In the genomic region with DNA sequence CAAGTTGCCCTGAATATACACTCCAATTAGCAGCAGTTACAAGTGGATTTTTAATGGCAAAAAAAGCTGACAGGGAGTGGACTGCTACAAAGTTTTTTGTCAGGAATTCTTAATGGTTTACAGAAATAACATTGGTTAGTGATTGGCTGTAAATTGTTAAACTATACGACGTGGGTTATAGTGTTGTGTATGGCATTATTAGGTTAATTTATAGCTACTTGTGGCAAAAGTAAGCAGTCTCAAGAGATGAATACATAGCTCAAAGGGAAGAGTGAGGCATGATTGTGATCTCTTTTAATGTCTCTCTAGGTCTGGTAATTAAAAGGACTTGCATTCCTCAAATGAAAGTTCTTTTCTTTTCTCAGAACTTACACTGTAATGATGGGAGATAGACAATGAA, we compare ENCODE assay signal across 20 cellular contexts.
DNase-seq lines count a peak whose midpoint lies in the region; FAIRE-seq and TF ChIP-seq lines count a peak whose summit lies in the region.
"Had no signal": no experiment of that assay in that cellular context is flagged by ENCODE, and none has a peak within 500 bp of the region (broad histone marks: within the 10 kb centered on the region; RNA-seq: fewer than 3 reads in every experiment).

No MANE protein-coding gene starts in this region.

- H3K27me3 ChIP-seq in A673 (replicated peaks; ENCODE audit: insufficient read depth, low read depth, low read length, poor library complexity): no peaks in the 10 kb centered on the region

- TF ChIP-seq CTCF in A673 (conservative IDR thresholded peaks at IDR 0.05; ENCODE audit: low read depth, low read length) (no peak), neural crest cell (conservative IDR thresholded peaks at IDR 0.05) (no peak)

- H3K36me3 ChIP-seq in A673 (ENCODE audit: insufficient read depth, low read length, poor library complexity, severe bottlenecking): no peaks in the 10 kb centered on the region
- H3K36me3 ChIP-seq: HAP-1 had no signal

- no TSS peak for BruUV-seq in A673 (replicated peaks; lab: Mats Ljungman, UMichigan)

- intact Hi-C loops in A673 (cut with micrococcal nuclease; ENCODE audit: unreplicated experiment): no loop called here

- DNase-seq in A673 (ENCODE audit: low spot score) (no peak), RCC 7860 (ENCODE audit: low spot score) (peak; percentile 6), kidney glomerular epithelial cell (lab: John Stamatoyannopoulos, UW) (peak; percentile 38), neural crest cell (ENCODE audit: low read depth, low spot score) (no peak), amniotic stem cell (lab: John Stamatoyannopoulos, UW) (no peak), midbrain (lab: John Stamatoyannopoulos, UW) (no peak)
- no peak for DNase-seq in activated naive CD4-positive, alpha-beta T cell treated with anti-CD3 and anti-CD28 coated beads, Interleukin-2, amount 50 U/mL, for 16 hours
- DNase-seq: ACHN, DMS153, DND-41, HFFc6, NCI-H1092, NCI-H1417 treated with DMSO at 0.1 percent for 48 hours, NCI-H1694 treated with DMSO at 0.1 percent for 48 hours, NCI-H2081, NCI-H2227 treated with DMSO at 0.1 percent for 48 hours, SHP77 had no signal

- POLR2A ChIA-PET in A673 (lab: Charles Lee; ENCODE audit: low non-redundant PET): no interaction called here

- H3K9me3 Mint-ChIP-seq in neural crest cell: peaks cover 4% of the 10 kb centered on the region

- peaks cover 19% of the 10 kb centered on the region for H3K27me3 Mint-ChIP-seq in neural crest cell (ENCODE audit: low read depth)

- H3K36me3 Mint-ChIP-seq in neural crest cell (ENCODE audit: low read depth): no peaks in the 10 kb centered on the region

- no peak overlapping the region for H3K4me3 ChIP-seq in A673 (ENCODE audit: low read depth, low read length, poor library complexity, severe bottlenecking)
- H3K4me3 ChIP-seq: HAP-1 had no signal

- CTCF ChIA-PET in A673 (lab: Charles Lee): interaction anchor here (0.6 to 2.2 kb wide), 4 partner anchors 9 to 113 kb away, joined by 3 to 16 read pairs (median 8); no protein-coding TSS in a partner anchor

- peaks cover 62% of the 10 kb centered on the region for H3K4me1 Mint-ChIP-seq in neural crest cell

- no peak overlapping the region for H3K27ac Mint-ChIP-seq in neural crest cell (ENCODE audit: unreplicated experiment)
- H3K27ac Mint-ChIP-seq: HFFc6 had no signal

- H3K4me1 ChIP-seq in A673 (ENCODE audit: insufficient read depth, low read length, poor library complexity, severe bottlenecking): peaks cover 68% of the 10 kb centered on the region

- H3K4me3 Mint-ChIP-seq in neural crest cell: peak overlapping the region; percentile 29
- H3K4me3 Mint-ChIP-seq: HFFc6 had no signal

- H3K9me3 ChIP-seq in A673 (ENCODE audit: low read depth, low read length, poor library complexity, severe bottlenecking): peaks cover 8% of the 10 kb centered on the region

- peak; percentile 89 for FAIRE-seq in RCC 7860 (lab: Jason Lieb, UNC)

- peak overlapping the region; percentile 66 for H3K27ac ChIP-seq in A673 (ENCODE audit: low read depth, low read length, poor library complexity, severe bottlenecking)
- H3K27ac ChIP-seq: 22Rv1, RWPE1 had no signal

Comparison
In these comparisons a context has a peak if more than half of its experiments do, and no peak if none do; other contexts are left out.
1. DNase-seq: peak in RCC 7860 (single experiment) and kidney glomerular epithelial cell (single experiment); none in A673 (single experiment), neural crest cell (single experiment), amniotic stem cell (single experiment), activated naive CD4-positive, alpha-beta T cell treated with anti-CD3 and anti-CD28 coated beads, Interleukin-2, amount 50 U/mL, for 16 hours (single experiment) and midbrain (single experiment).